Comparison of ENCODE assay signal across 1 cellular context in the genomic region with DNA sequence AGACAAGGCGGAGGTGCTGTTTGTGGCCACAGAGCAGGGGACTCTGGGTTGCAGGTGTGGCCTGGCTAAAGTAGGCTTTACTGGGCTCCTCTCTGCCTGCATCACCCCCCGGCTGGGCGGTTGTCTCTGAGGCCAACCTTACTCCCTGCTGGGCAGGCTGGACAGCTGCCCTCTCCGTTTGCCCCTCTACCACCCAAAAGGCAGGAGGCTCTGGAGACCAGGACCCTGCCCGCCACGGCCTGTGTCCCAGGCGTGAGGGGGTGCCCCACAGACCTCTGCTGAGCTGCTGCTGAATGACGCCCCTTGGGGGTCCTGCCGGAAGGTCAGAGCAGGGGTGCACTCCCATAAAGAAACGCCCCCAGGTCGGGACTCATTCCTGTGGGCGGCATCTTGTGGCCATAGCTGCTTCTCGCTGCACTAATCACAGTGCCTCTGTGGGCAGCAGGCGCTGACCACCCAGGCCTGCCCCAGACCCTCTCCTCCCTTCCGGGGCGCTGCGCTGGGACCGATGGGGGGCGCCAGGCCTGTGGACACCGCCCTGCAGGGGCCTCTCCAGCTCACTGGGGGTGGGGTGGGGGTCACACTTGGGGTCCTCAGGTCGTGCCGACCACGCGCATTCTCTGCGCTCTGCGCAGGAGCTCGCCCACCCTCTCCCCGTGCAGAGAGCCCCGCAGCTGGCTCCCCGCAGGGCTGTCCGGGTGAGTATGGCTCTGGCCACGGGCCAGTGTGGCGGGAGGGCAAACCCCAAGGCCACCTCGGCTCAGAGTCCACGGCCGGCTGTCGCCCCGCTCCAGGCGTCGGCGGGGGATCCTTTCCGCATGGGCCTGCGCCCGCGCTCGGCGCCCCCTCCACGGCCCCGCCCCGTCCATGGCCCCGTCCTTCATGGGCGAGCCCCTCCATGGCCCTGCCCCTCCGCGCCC.
TF ChIP-seq lines count a peak whose summit lies in the region.

No MANE protein-coding gene starts in this region.

TF ChIP-seq in HepG2, 621 proteins besides CTCF, POLR2A, EP300 and RAD21 (continued from another document and continues in another):
- TF ChIP-seq, protein P1, sequence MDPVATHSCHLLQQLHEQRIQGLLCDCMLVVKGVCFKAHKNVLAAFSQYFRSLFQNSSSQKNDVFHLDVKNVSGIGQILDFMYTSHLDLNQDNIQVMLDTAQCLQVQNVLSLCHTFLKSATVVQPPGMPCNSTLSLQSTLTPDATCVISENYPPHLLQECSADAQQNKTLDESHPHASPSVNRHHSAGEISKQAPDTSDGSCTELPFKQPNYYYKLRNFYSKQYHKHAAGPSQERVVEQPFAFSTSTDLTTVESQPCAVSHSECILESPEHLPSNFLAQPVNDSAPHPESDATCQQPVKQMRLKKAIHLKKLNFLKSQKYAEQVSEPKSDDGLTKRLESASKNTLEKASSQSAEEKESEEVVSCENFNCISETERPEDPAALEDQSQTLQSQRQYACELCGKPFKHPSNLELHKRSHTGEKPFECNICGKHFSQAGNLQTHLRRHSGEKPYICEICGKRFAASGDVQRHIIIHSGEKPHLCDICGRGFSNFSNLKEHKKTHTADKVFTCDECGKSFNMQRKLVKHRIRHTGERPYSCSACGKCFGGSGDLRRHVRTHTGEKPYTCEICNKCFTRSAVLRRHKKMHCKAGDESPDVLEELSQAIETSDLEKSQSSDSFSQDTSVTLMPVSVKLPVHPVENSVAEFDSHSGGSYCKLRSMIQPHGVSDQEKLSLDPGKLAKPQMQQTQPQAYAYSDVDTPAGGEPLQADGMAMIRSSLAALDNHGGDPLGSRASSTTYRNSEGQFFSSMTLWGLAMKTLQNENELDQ (CRISPR knock-in tag; IDR thresholded peaks at IDR 0.05; ENCODE audit: borderline replicate concordance) = no peak
- TF ChIP-seq, protein P2, sequence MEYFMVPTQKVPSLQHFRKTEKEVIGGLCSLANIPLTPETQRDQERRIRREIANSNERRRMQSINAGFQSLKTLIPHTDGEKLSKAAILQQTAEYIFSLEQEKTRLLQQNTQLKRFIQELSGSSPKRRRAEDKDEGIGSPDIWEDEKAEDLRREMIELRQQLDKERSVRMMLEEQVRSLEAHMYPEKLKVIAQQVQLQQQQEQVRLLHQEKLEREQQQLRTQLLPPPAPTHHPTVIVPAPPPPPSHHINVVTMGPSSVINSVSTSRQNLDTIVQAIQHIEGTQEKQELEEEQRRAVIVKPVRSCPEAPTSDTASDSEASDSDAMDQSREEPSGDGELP (IDR thresholded peaks at IDR 0.05; ENCODE audit: borderline replicate concordance, low read depth) = peak; percentile 40; the same call in 1 of the 2 replicates
- TF ChIP-seq HOXA9 (CRISPR knock-in tag; IDR thresholded peaks at IDR 0.05; ENCODE audit: borderline replicate concordance) (no peak), TBP (CRISPR knock-in tag; IDR thresholded peaks at IDR 0.05) (no peak), KDM3A (CRISPR knock-in tag; IDR thresholded peaks at IDR 0.05; ENCODE audit: low read depth) (0 out of 2 replicates have a peak, but pooled peaks have one; percentile 70), ZNF451 (CRISPR knock-in tag; IDR thresholded peaks at IDR 0.05) (0 out of 2 replicates have a peak, but pooled peaks have one; percentile 25), CBX5 (CRISPR knock-in tag; IDR thresholded peaks at IDR 0.05; ENCODE audit: borderline replicate concordance) (0 out of 2 replicates have a peak, but pooled peaks have one; percentile 54), ZSCAN30 (CRISPR knock-in tag; IDR thresholded peaks at IDR 0.05) (0 out of 2 replicates have a peak, but pooled peaks have one; percentile 42), ZKSCAN8 (CRISPR knock-in tag; IDR thresholded peaks at IDR 0.05; ENCODE audit: borderline replicate concordance) (no peak), DPF2 (CRISPR knock-in tag; IDR thresholded peaks at IDR 0.05; ENCODE audit: borderline replicate concordance, low read depth) (peak; percentile 31; the same call in 1 of the 2 replicates), TEAD3 (CRISPR knock-in tag; optimal IDR thresholded peaks at IDR 0.05; ENCODE audit: borderline replicate concordance) (peak; percentile 66), MAFK (conservative IDR thresholded peaks at IDR 0.05 in 1 of 2, IDR thresholded peaks at IDR 0.05 in 1 of 2; ENCODE audit: low read length in 2 of 2) (no peak), NFKB2 (CRISPR knock-in tag; IDR thresholded peaks at IDR 0.05; ENCODE audit: borderline replicate concordance) (peak; percentile 46; the same call in 1 of the 2 replicates), ZEB1 (IDR thresholded peaks at IDR 0.05; ENCODE audit: insufficient replicate concordance, low read depth) (no peak), FOXP1 (IDR thresholded peaks at IDR 0.05) (no peak), FOXP1 (CRISPR knock-in tag; IDR thresholded peaks at IDR 0.05) (no peak; the same call in 1 of the 2 replicates), TCF12 (IDR thresholded peaks at IDR 0.05) (no peak), TCF12 (CRISPR knock-in tag; IDR thresholded peaks at IDR 0.05) (peak; percentile 74; the same call in 1 of the 2 replicates), GFI1 (CRISPR knock-in tag; IDR thresholded peaks at IDR 0.05; ENCODE audit: borderline replicate concordance) (peak; percentile 45; the same call in 1 of the 2 replicates), PITX1 (CRISPR knock-in tag; IDR thresholded peaks at IDR 0.05) (peak; percentile 26; the same call in 1 of the 2 replicates), ZNF549 (CRISPR knock-in tag; IDR thresholded peaks at IDR 0.05) (peak; percentile 93), MAZ (IDR thresholded peaks at IDR 0.05; ENCODE audit: borderline replicate concordance, low read depth, low read length) (peak; percentile 65), MAZ (CRISPR knock-in tag; IDR thresholded peaks at IDR 0.05; ENCODE audit: low read depth) (peak; percentile 78; the same call in 1 of the 2 replicates), ZNF430 (CRISPR knock-in tag; IDR thresholded peaks at IDR 0.05) (peak; percentile 38; the same call in 1 of the 2 replicates), PHF21A (CRISPR knock-in tag; IDR thresholded peaks at IDR 0.05) (0 out of 2 replicates have a peak, but pooled peaks have one; percentile 21), ZNF777 (CRISPR knock-in tag; IDR thresholded peaks at IDR 0.05) (peak; percentile 86), TGIF2 (CRISPR knock-in tag; IDR thresholded peaks at IDR 0.05) (0 out of 2 replicates have a peak, but pooled peaks have one; percentile 28)
- TF ChIP-seq, protein P3, sequence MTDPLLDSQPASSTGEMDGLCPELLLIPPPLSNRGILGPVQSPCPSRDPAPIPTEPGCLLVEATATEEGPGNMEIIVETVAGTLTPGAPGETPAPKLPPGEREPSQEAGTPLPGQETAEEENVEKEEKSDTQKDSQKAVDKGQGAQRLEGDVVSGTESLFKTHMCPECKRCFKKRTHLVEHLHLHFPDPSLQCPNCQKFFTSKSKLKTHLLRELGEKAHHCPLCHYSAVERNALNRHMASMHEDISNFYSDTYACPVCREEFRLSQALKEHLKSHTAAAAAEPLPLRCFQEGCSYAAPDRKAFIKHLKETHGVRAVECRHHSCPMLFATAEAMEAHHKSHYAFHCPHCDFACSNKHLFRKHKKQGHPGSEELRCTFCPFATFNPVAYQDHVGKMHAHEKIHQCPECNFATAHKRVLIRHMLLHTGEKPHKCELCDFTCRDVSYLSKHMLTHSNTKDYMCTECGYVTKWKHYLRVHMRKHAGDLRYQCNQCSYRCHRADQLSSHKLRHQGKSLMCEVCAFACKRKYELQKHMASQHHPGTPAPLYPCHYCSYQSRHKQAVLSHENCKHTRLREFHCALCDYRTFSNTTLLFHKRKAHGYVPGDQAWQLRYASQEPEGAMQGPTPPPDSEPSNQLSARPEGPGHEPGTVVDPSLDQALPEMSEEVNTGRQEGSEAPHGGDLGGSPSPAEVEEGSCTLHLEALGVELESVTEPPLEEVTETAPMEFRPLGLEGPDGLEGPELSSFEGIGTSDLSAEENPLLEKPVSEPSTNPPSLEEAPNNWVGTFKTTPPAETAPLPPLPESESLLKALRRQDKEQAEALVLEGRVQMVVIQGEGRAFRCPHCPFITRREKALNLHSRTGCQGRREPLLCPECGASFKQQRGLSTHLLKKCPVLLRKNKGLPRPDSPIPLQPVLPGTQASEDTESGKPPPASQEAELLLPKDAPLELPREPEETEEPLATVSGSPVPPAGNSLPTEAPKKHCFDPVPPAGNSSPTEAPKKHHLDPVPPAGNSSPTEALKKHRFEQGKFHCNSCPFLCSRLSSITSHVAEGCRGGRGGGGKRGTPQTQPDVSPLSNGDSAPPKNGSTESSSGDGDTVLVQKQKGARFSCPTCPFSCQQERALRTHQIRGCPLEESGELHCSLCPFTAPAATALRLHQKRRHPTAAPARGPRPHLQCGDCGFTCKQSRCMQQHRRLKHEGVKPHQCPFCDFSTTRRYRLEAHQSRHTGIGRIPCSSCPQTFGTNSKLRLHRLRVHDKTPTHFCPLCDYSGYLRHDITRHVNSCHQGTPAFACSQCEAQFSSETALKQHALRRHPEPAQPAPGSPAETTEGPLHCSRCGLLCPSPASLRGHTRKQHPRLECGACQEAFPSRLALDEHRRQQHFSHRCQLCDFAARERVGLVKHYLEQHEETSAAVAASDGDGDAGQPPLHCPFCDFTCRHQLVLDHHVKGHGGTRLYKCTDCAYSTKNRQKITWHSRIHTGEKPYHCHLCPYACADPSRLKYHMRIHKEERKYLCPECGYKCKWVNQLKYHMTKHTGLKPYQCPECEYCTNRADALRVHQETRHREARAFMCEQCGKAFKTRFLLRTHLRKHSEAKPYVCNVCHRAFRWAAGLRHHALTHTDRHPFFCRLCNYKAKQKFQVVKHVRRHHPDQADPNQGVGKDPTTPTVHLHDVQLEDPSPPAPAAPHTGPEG (CRISPR knock-in tag; IDR thresholded peaks at IDR 0.05) = peak; percentile 24; the same call in 1 of the 2 replicates
- TF ChIP-seq, protein P4, sequence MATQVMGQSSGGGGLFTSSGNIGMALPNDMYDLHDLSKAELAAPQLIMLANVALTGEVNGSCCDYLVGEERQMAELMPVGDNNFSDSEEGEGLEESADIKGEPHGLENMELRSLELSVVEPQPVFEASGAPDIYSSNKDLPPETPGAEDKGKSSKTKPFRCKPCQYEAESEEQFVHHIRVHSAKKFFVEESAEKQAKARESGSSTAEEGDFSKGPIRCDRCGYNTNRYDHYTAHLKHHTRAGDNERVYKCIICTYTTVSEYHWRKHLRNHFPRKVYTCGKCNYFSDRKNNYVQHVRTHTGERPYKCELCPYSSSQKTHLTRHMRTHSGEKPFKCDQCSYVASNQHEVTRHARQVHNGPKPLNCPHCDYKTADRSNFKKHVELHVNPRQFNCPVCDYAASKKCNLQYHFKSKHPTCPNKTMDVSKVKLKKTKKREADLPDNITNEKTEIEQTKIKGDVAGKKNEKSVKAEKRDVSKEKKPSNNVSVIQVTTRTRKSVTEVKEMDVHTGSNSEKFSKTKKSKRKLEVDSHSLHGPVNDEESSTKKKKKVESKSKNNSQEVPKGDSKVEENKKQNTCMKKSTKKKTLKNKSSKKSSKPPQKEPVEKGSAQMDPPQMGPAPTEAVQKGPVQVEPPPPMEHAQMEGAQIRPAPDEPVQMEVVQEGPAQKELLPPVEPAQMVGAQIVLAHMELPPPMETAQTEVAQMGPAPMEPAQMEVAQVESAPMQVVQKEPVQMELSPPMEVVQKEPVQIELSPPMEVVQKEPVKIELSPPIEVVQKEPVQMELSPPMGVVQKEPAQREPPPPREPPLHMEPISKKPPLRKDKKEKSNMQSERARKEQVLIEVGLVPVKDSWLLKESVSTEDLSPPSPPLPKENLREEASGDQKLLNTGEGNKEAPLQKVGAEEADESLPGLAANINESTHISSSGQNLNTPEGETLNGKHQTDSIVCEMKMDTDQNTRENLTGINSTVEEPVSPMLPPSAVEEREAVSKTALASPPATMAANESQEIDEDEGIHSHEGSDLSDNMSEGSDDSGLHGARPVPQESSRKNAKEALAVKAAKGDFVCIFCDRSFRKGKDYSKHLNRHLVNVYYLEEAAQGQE (IDR thresholded peaks at IDR 0.05; ENCODE audit: borderline replicate concordance in 1 of 2, low read depth in 1 of 2, low read length in 2 of 2) = no peak
- TF ChIP-seq, protein P5, sequence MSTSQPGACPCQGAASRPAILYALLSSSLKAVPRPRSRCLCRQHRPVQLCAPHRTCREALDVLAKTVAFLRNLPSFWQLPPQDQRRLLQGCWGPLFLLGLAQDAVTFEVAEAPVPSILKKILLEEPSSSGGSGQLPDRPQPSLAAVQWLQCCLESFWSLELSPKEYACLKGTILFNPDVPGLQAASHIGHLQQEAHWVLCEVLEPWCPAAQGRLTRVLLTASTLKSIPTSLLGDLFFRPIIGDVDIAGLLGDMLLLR (CRISPR knock-in tag; IDR thresholded peaks at IDR 0.05) = peak; percentile 67; the same call in 1 of the 2 replicates
- TF ChIP-seq, protein P6, sequence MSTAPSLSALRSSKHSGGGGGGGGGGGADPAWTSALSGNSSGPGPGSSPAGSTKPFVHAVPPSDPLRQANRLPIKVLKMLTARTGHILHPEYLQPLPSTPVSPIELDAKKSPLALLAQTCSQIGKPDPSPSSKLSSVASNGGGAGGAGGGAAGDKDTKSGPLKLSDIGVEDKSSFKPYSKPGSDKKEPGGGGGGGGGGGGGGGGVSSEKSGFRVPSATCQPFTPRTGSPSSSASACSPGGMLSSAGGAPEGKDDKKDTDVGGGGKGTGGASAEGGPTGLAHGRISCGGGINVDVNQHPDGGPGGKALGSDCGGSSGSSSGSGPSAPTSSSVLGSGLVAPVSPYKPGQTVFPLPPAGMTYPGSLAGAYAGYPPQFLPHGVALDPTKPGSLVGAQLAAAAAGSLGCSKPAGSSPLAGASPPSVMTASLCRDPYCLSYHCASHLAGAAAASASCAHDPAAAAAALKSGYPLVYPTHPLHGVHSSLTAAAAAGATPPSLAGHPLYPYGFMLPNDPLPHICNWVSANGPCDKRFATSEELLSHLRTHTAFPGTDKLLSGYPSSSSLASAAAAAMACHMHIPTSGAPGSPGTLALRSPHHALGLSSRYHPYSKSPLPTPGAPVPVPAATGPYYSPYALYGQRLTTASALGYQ (CRISPR knock-in tag; IDR thresholded peaks at IDR 0.05) = peak; percentile 69; the same call in 1 of the 2 replicates
- TF ChIP-seq, protein P7, sequence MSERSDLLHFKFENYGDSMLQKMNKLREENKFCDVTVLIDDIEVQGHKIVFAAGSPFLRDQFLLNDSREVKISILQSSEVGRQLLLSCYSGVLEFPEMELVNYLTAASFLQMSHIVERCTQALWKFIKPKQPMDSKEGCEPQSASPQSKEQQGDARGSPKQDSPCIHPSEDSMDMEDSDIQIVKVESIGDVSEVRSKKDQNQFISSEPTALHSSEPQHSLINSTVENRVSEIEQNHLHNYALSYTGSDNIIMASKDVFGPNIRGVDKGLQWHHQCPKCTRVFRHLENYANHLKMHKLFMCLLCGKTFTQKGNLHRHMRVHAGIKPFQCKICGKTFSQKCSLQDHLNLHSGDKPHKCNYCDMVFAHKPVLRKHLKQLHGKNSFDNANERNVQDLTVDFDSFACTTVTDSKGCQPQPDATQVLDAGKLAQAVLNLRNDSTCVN (CRISPR knock-in tag; IDR thresholded peaks at IDR 0.05; ENCODE audit: borderline replicate concordance) = 0 out of 2 replicates have a peak, but pooled peaks have one; percentile 23
